In genomic region chr20:63653041-63653973, GRCh38 we compare ENCODE assay signal across 8 cellular contexts. TPM values are rescaled to one million over a fixed set of nuclear protein-coding genes. Genes with fewer than 3 reads are reported as not detected.
DNase-seq lines count a peak whose midpoint lies in the region; ATAC-seq, FAIRE-seq and TF ChIP-seq lines count a peak whose summit lies in the region.

STMN3 (minus strand) TSS chr20:63653424; CDS start chr20:63653345, 79 bp downstream.

- H3K27me3 ChIP-seq in fibroblast of lung (ENCODE audit: control insufficient read depth, insufficient read depth, low read length) = no peaks in the 10 kb centered on the region
- H3K27me3 ChIP-seq in mucosa of stomach (ENCODE audit: control insufficient read depth, insufficient read depth, low read length) = peaks cover 29% of the 10 kb centered on the region

- H3K4me1 Mint-ChIP-seq in activated T-helper 2 cell treated with anti-CD3 and anti-CD28 coated beads, Interferon-gamma antibody, Interleukin-2, Interleukin-4, amounts not matched to agents 10 μg/mL and 5 μg/mL and 100 μg/mL, durations not matched to agents 14 hours and 24 hours and 36 hours (ENCODE audit: low read depth) = peaks cover 11% of the 10 kb centered on the region
- H3K4me1 Mint-ChIP-seq in stimulated activated memory B cell treated with anti-CD40 and anti-IgM and Interleukin-4, amounts not matched to agents 10 μg/mL and 1 μg/mL and 100 μg/mL, for 72 hours = peaks cover 24% of the 10 kb centered on the region

- peak; percentile 66 for ATAC-seq in stimulated activated memory B cell treated with anti-CD40 and anti-IgM and Interleukin-4, amounts not matched to agents 10 μg/mL and 1 μg/mL and 100 μg/mL, for 72 hours
- no peak for ATAC-seq in HG03378 (IDR thresholded peaks at IDR 0.05; ENCODE audit: unreplicated experiment)

- H3K27me3 Mint-ChIP-seq in activated T-helper 2 cell treated with anti-CD3 and anti-CD28 coated beads, Interferon-gamma antibody, Interleukin-2, Interleukin-4, amounts not matched to agents 10 μg/mL and 5 μg/mL and 100 μg/mL, durations not matched to agents 14 hours and 24 hours and 36 hours (ENCODE audit: low read depth) = peaks cover 12% of the 10 kb centered on the region
- peaks cover 42% of the 10 kb centered on the region for H3K27me3 Mint-ChIP-seq in stimulated activated memory B cell treated with anti-CD40 and anti-IgM and Interleukin-4, amounts not matched to agents 10 μg/mL and 1 μg/mL and 100 μg/mL, for 72 hours

- peak within 1 kb of the TSS; percentile 80 for H3K4me2 ChIP-seq in fibroblast of lung (ENCODE audit: extremely low read depth, insufficient read depth, low read length)

- no peak within 1 kb of the TSS for H3K27ac ChIP-seq in fibroblast of lung (ENCODE audit: insufficient read depth, low read length)

- no peak for TF ChIP-seq CTCF in fibroblast of lung (conservative IDR thresholded peaks at IDR 0.05 in 1 of 2, IDR thresholded peaks at IDR 0.05 in 1 of 2; ENCODE audit: low read depth in 1 of 2, low read length in 2 of 2)

- H3K36me3 ChIP-seq in fibroblast of lung (ENCODE audit: control insufficient read depth, insufficient read depth, low read length) (no peaks in the 10 kb centered on the region), mucosa of stomach (ENCODE audit: control insufficient read depth, insufficient read depth, low read length) (no peaks in the 10 kb centered on the region)

- no peak within 1 kb of the TSS for H2AFZ ChIP-seq in fibroblast of lung (ENCODE audit: low read length)

- no peaks in the 10 kb centered on the region for H4K20me1 ChIP-seq in fibroblast of lung (ENCODE audit: control insufficient read depth, extremely low read depth, insufficient read depth, low read length)

- H3K4me3 ChIP-seq in fibroblast of lung (replicated peaks in 1 of 4; ENCODE audit: control extremely low read depth in 1 of 4, insufficient read depth in 1 of 4, low read depth in 3 of 4, low read length in 4 of 4) = peak within 1 kb of the TSS; percentile 39 to 62 (median 52)
- no peak within 1 kb of the TSS for H3K4me3 ChIP-seq in mucosa of stomach (ENCODE audit: low read length)

- H3K9ac ChIP-seq in fibroblast of lung (ENCODE audit: insufficient read depth, low read length) (peak within 1 kb of the TSS; percentile 23), mucosa of stomach (ENCODE audit: low read length) (peak within 1 kb of the TSS; percentile 22)

- H3K27ac Mint-ChIP-seq in activated T-helper 2 cell treated with anti-CD3 and anti-CD28 coated beads, Interferon-gamma antibody, Interleukin-2, Interleukin-4, amounts not matched to agents 10 μg/mL and 5 μg/mL and 100 μg/mL, durations not matched to agents 14 hours and 24 hours and 36 hours = peak within 1 kb of the TSS; percentile 51
- H3K27ac Mint-ChIP-seq in stimulated activated memory B cell treated with anti-CD40 and anti-IgM and Interleukin-4, amounts not matched to agents 10 μg/mL and 1 μg/mL and 100 μg/mL, for 72 hours = no peak within 1 kb of the TSS

- H3K9me3 ChIP-seq in fibroblast of lung (ENCODE audit: control insufficient read depth, insufficient read depth, low read depth, low read length) = no peaks in the 10 kb centered on the region
- H3K9me3 ChIP-seq in mucosa of stomach (ENCODE audit: control insufficient read depth, low read length) = no peaks in the 10 kb centered on the region

- DNase-seq in COR-L47 (lab: John Stamatoyannopoulos, UW) = peak; percentile 85
- DNase-seq in Kasumi-1 (lab: John Stamatoyannopoulos, UW) = peak; percentile 73 to 81
- DNase-seq in RCC 7860 (ENCODE audit: low spot score) = peak; percentile 57
- DNase-seq in activated T-helper 2 cell treated with anti-CD3 and anti-CD28 coated beads, Interferon-gamma antibody, Interleukin-2, Interleukin-4, amounts not matched to agents 10 μg/mL and 5 μg/mL and 100 μg/mL, durations not matched to agents 14 hours and 24 hours and 36 hours (ENCODE audit: low spot score) = peak; percentile 70
- DNase-seq in fibroblast of lung (ENCODE audit: low read depth in 2 of 2) = peak; percentile 95 to 96

- no peaks in the 10 kb centered on the region for H3K9me3 Mint-ChIP-seq in activated T-helper 2 cell treated with anti-CD3 and anti-CD28 coated beads, Interferon-gamma antibody, Interleukin-2, Interleukin-4, amounts not matched to agents 10 μg/mL and 5 μg/mL and 100 μg/mL, durations not matched to agents 14 hours and 24 hours and 36 hours
- H3K9me3 Mint-ChIP-seq in stimulated activated memory B cell treated with anti-CD40 and anti-IgM and Interleukin-4, amounts not matched to agents 10 μg/mL and 1 μg/mL and 100 μg/mL, for 72 hours = no peaks in the 10 kb centered on the region

- no peaks in the 10 kb centered on the region for H3K4me1 ChIP-seq in fibroblast of lung (ENCODE audit: control insufficient read depth, extremely low read depth, insufficient read depth, low read length)
- peaks cover 9% of the 10 kb centered on the region for H3K4me1 ChIP-seq in mucosa of stomach (ENCODE audit: control insufficient read depth, insufficient read depth, low read length)

- peak within 1 kb of the TSS; percentile 76 for H3K4me3 Mint-ChIP-seq in activated T-helper 2 cell treated with anti-CD3 and anti-CD28 coated beads, Interferon-gamma antibody, Interleukin-2, Interleukin-4, amounts not matched to agents 10 μg/mL and 5 μg/mL and 100 μg/mL, durations not matched to agents 14 hours and 24 hours and 36 hours (ENCODE audit: low read depth)
- H3K4me3 Mint-ChIP-seq in stimulated activated memory B cell treated with anti-CD40 and anti-IgM and Interleukin-4, amounts not matched to agents 10 μg/mL and 1 μg/mL and 100 μg/mL, for 72 hours = peak within 1 kb of the TSS; percentile 56

- FAIRE-seq in RCC 7860 (lab: Jason Lieb, UNC) = no peak

- H3K79me2 ChIP-seq in fibroblast of lung (ENCODE audit: control insufficient read depth, insufficient read depth, low read length) = no peaks in the 10 kb centered on the region

- intact Hi-C loops in activated T-helper 2 cell treated with anti-CD3 and anti-CD28 coated beads, Interferon-gamma antibody, Interleukin-2, Interleukin-4, amounts not matched to agents 10 μg/mL and 5 μg/mL and 100 μg/mL, durations not matched to agents 14 hours and 24 hours and 36 hours (cut with micrococcal nuclease) = no loop called here

- no peaks in the 10 kb centered on the region for H3K36me3 Mint-ChIP-seq in activated T-helper 2 cell treated with anti-CD3 and anti-CD28 coated beads, Interferon-gamma antibody, Interleukin-2, Interleukin-4, amounts not matched to agents 10 μg/mL and 5 μg/mL and 100 μg/mL, durations not matched to agents 14 hours and 24 hours and 36 hours (ENCODE audit: low read depth)
- no peaks in the 10 kb centered on the region for H3K36me3 Mint-ChIP-seq in stimulated activated memory B cell treated with anti-CD40 and anti-IgM and Interleukin-4, amounts not matched to agents 10 μg/mL and 1 μg/mL and 100 μg/mL, for 72 hours

RNA-seq across cellular contexts. Expression of gene STMN3, which starts in this region (rescaled TPM):
- total RNA-seq in activated T-helper 2 cell treated with anti-CD3 and anti-CD28 coated beads, Interferon-gamma antibody, Interleukin-2, Interleukin-4, amounts not matched to agents 10 μg/mL and 5 μg/mL and 100 μg/mL, durations not matched to agents 14 hours and 24 hours and 36 hours = 6.5 and 7.1 TPM in 2 replicates
- 16.4 and 34.3 TPM in 2 replicates for total RNA-seq in fibroblast of lung
- polyA plus RNA-seq in fibroblast of lung = 3.7 and 27.4 TPM in 2 replicates
- polyA plus RNA-seq in fibroblast of lung (2012) = 6.8 and 60.2 TPM in 2 replicates
- 10.4 and 96.0 TPM in 2 replicates for polyA minus RNA-seq in fibroblast of lung (ENCODE audit: low replicate concordance)
